Comparison of ENCODE assay signal across 8 cellular contexts in the genomic region with DNA sequence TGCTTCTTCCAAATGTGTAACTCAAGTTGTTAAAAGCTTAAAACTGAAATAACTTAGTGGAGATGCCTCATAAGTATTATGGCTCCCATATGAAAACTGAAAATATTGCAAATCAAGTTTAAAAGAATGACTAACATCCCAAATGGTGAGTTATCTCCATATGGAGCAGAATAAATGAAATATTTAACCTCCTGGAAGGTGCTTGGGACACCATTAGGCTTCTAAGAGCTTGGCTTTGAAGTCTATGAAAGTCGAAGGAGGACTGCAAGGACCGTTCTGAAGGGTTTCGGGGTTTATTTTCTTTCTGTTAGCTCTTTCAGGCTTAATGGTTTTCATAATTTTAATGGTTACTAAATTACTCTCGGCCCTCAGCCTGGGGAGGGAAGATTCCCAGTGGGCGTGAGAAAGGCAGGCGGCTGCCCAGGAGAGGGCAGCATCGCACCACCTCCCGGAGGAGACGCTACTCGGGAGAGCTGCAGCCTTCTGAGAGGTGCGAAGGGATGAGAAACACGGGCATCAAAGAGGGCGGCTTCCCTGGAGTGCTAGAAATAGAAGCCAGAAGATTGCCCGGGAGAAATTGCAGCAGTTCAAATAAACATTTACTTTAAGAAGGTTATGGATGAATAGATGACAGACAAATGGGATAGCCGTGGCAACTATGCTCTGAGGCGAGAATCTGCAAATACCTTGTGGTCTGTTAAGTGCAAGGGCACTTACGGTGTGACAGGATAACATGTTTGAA. TPM values are rescaled to one million over a fixed set of nuclear protein-coding genes. Genes with fewer than 3 reads are reported as not detected.
DNase-seq lines count a peak whose midpoint lies in the region; ATAC-seq, FAIRE-seq and TF ChIP-seq lines count a peak whose summit lies in the region.

No MANE protein-coding gene starts in this region.

- H3K4me3 ChIP-seq in GM12865 (ENCODE audit: low read depth, low read length): no peak overlapping the region
- H3K4me3 ChIP-seq in astrocyte (ENCODE audit: insufficient read depth, low read depth, low read length): no peak overlapping the region
- no peak overlapping the region for H3K4me3 ChIP-seq in skeletal muscle cell (ENCODE audit: low read depth, low read length)

- H3K36me3 Mint-ChIP-seq in HFFc6 (ENCODE audit: low read depth) (no peaks in the 10 kb centered on the region), astrocyte (ENCODE audit: low read depth, unreplicated experiment) (no peaks in the 10 kb centered on the region)

- no peak overlapping the region for H3K9ac ChIP-seq in astrocyte (ENCODE audit: low read length)

- ATAC-seq in HG03439 (IDR thresholded peaks at IDR 0.05; ENCODE audit: unreplicated experiment): no peak

- H4K20me1 ChIP-seq in astrocyte (ENCODE audit: insufficient read depth, low read length): no peaks in the 10 kb centered on the region

- H3K9me3 Mint-ChIP-seq in HFFc6 (no peaks in the 10 kb centered on the region), astrocyte (ENCODE audit: unreplicated experiment) (no peaks in the 10 kb centered on the region)

- H2AFZ ChIP-seq in astrocyte (ENCODE audit: low read depth, low read length): peak overlapping the region; percentile 47

- H3K27me3 Mint-ChIP-seq in HFFc6 (ENCODE audit: insufficient read depth): peaks cover 14% of the 10 kb centered on the region
- peaks cover 15% of the 10 kb centered on the region for H3K27me3 Mint-ChIP-seq in astrocyte (ENCODE audit: low read depth, unreplicated experiment)

- no peaks in the 10 kb centered on the region for H3K36me3 ChIP-seq in astrocyte (ENCODE audit: insufficient read depth, low read length)

- H3K79me2 ChIP-seq in astrocyte (ENCODE audit: insufficient read depth, low read length): no peaks in the 10 kb centered on the region

- TF ChIP-seq CTCF in GM12865 (IDR thresholded peaks at IDR 0.05; ENCODE audit: insufficient read depth, low read depth, low read length, missing control alignments) (peak; percentile 92), HFFc6 (IDR thresholded peaks at IDR 0.05) (peak; percentile 94), astrocyte (IDR thresholded peaks at IDR 0.05; ENCODE audit: insufficient read depth, low read depth, low read length) (peak; percentile 92)

- H3K27me3 ChIP-seq in astrocyte (ENCODE audit: insufficient read depth, low read length): peaks cover 4% of the 10 kb centered on the region

- no peaks in the 10 kb centered on the region for H3K4me1 ChIP-seq in astrocyte (ENCODE audit: insufficient read depth, low read length)

- H3K4me3 Mint-ChIP-seq in HFFc6: peak overlapping the region; percentile 86
- H3K4me3 Mint-ChIP-seq in astrocyte (ENCODE audit: unreplicated experiment): peak overlapping the region; percentile 5

- no peak overlapping the region for H3K27ac ChIP-seq in astrocyte (ENCODE audit: low read depth, low read length)

- peak; percentile 72 for DNase-seq in GM12865 (ENCODE audit: low read depth)
- peak; percentile 74 for DNase-seq in HFFc6
- DNase-seq in NCI-H1105 (lab: John Stamatoyannopoulos, UW): peak; percentile 16
- DNase-seq in T-helper 9 cell: peak; percentile 64
- peak; percentile 20 for DNase-seq in astrocyte (ENCODE audit: low read depth)
- peak; percentile 78 for DNase-seq in hepatic stellate cell (ENCODE audit: low spot score)
- DNase-seq in skeletal muscle cell (ENCODE audit: low read depth): peak; percentile 19

- no peaks in the 10 kb centered on the region for H3K9me3 ChIP-seq in astrocyte (ENCODE audit: insufficient read depth, low read depth, low read length)

- H3K4me2 ChIP-seq in astrocyte (ENCODE audit: low read length): peak overlapping the region; percentile 28

- peak; percentile 45 for FAIRE-seq in astrocyte (lab: Jason Lieb, UNC)

- H3K27ac Mint-ChIP-seq in HFFc6 (no peak overlapping the region), astrocyte (ENCODE audit: unreplicated experiment) (no peak overlapping the region)

- peaks cover 10% of the 10 kb centered on the region for H3K4me1 Mint-ChIP-seq in HFFc6 (ENCODE audit: low read depth)
- H3K4me1 Mint-ChIP-seq in astrocyte (ENCODE audit: low read depth, unreplicated experiment): no peaks in the 10 kb centered on the region

RNA-seq across cellular contexts. Expression of a gene that starts 43.1 kb away (rescaled TPM):
- not detected for total RNA-seq in HFFc6 (2021; fragmentation: NEBNext Ultra II Directional; extraction: Animal tissue kit (Norgen Biotek cat#: 25700))
- total RNA-seq in astrocyte: not detected in 2 replicates

RNA-seq across cellular contexts. Expression of a gene that starts 47.9 kb away (rescaled TPM):
- 10 to 100 TPM; 52.6 to 61.2 (median 59.1) TPM for total RNA-seq in HFFc6 (2021; fragmentation: NEBNext Ultra II Directional; extraction: Animal tissue kit (Norgen Biotek cat#: 25700))
- 44.6 and 49.3 TPM in 2 replicates for total RNA-seq in astrocyte

Comparison
In these comparisons a context has a peak if more than half of its experiments do, and no peak if none do; other contexts are left out.
1. DNase-seq: peak in every context shown above with its lines; median percentile 78 in hepatic stellate cell; 74 in HFFc6; 72 in GM12865; 64 in T-helper 9 cell; 20 in astrocyte; 19 in skeletal muscle cell; 16 in NCI-H1105.